In the genomic region with DNA sequence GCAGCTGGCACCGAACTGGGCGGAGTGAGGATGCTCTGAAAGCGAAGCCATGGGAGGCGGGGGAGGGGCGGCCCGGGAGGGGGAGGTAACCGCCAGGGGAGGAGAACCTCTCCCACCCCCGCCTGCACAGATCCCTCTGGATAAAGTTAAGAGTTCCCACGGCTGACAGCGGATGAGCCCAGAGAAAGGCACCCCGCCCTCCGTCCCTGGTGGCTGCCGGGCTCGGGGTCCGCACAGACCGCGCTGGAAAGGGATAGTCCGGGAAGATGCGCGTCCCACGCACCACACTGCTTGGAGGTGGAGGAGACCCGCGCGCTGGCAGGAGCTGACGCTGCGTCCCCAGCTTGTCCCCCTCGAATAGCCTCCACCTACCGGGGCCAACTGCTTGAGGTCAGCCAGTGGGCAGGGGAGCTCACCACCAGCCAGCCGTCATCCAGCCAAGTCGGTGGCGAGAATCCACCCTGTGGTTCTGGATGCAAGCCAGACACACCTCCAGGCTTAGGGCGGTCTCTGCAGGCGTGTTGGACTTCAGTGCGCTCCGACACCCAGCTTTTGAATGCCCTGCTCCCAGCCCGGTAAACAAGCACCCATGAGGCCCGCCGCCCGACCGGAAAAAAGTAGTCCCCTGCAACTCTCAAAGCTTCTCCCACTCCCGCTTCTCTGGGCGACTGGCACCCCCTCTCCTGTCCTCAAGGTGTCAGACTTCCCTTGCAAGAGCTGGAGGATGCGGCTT, we compare ENCODE assay signal across 1 cellular context.
TF ChIP-seq lines count a peak whose summit lies in the region.

A gene (minus strand): TSS at position 17 of the 733 bp plus-strand sequence. CDS start 86,439 bp downstream, outside the sequence.

TF ChIP-seq in HEK293, 187 proteins besides CTCF, POLR2A, EP300 and RAD21 (continued from another document and continues in another):
- TF ChIP-seq, protein P1, sequence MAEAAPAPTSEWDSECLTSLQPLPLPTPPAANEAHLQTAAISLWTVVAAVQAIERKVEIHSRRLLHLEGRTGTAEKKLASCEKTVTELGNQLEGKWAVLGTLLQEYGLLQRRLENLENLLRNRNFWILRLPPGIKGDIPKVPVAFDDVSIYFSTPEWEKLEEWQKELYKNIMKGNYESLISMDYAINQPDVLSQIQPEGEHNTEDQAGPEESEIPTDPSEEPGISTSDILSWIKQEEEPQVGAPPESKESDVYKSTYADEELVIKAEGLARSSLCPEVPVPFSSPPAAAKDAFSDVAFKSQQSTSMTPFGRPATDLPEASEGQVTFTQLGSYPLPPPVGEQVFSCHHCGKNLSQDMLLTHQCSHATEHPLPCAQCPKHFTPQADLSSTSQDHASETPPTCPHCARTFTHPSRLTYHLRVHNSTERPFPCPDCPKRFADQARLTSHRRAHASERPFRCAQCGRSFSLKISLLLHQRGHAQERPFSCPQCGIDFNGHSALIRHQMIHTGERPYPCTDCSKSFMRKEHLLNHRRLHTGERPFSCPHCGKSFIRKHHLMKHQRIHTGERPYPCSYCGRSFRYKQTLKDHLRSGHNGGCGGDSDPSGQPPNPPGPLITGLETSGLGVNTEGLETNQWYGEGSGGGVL (tag by site-specific recombination; IDR thresholded peaks at IDR 0.05): peak; percentile 89
- TF ChIP-seq ZNF416 (tag by site-specific recombination; IDR thresholded peaks at IDR 0.05) (no peak), ZNF341 (tag by site-specific recombination; IDR thresholded peaks at IDR 0.05; ENCODE audit: low read depth) (peak; percentile 72), ZNF132 (tag by site-specific recombination; IDR thresholded peaks at IDR 0.05; ENCODE audit: borderline replicate concordance) (no peak), ZNF366 (tag by site-specific recombination; conservative IDR thresholded peaks at IDR 0.05) (no peak), ZNF140 (tag by site-specific recombination; IDR thresholded peaks at IDR 0.05) (no peak), ZNF211 (tag by site-specific recombination; IDR thresholded peaks at IDR 0.05; ENCODE audit: low read depth) (no peak), ZBTB48 (tag by site-specific recombination; IDR thresholded peaks at IDR 0.05) (peak; percentile 73), GLI2 (tag by site-specific recombination; IDR thresholded peaks at IDR 0.05; ENCODE audit: borderline replicate concordance, low read depth) (no peak), ZNF354C (tag by site-specific recombination; IDR thresholded peaks at IDR 0.05; ENCODE audit: borderline replicate concordance, low read depth) (no peak), SALL2 (tag by site-specific recombination; IDR thresholded peaks at IDR 0.05; ENCODE audit: borderline replicate concordance) (no peak), ZNF184 (tag by site-specific recombination; IDR thresholded peaks at IDR 0.05) (no peak), ZNF350 (tag by site-specific recombination; IDR thresholded peaks at IDR 0.05) (no peak), ZNF426 (tag by site-specific recombination; IDR thresholded peaks at IDR 0.05) (no peak), ZBTB8A (tag by site-specific recombination; IDR thresholded peaks at IDR 0.05) (peak; percentile 74), PRDM1 (tag by site-specific recombination; IDR thresholded peaks at IDR 0.05) (no peak), TCF7L2 (IDR thresholded peaks at IDR 0.05; ENCODE audit: borderline replicate concordance, low read depth, low read length) (no peak), ZNF843 (tag by site-specific recombination; IDR thresholded peaks at IDR 0.05) (no peak), ZNF274 (IDR thresholded peaks at IDR 0.05; ENCODE audit: low read length) (no peak), ZNF274 (tag by site-specific recombination; IDR thresholded peaks at IDR 0.05; ENCODE audit: borderline replicate concordance) (no peak), HOXA7 (CRISPR knock-in tag; IDR thresholded peaks at IDR 0.05; ENCODE audit: borderline replicate concordance) (no peak), ZNF324 (tag by site-specific recombination; IDR thresholded peaks at IDR 0.05) (no peak), KLF1 (tag by site-specific recombination; IDR thresholded peaks at IDR 0.05) (no peak), ZNF837 (tag by site-specific recombination; IDR thresholded peaks at IDR 0.05) (no peak), ZXDB (tag by site-specific recombination; IDR thresholded peaks at IDR 0.05) (0 out of 2 replicates have a peak, but pooled peaks have one; percentile 31), ZIC2 (tag by site-specific recombination; IDR thresholded peaks at IDR 0.05) (peak; percentile 25; the same call in 1 of the 2 replicates), ZNF501 (tag by site-specific recombination; IDR thresholded peaks at IDR 0.05) (0 out of 2 replicates have a peak, but pooled peaks have one; percentile 27), KLF10 (tag by site-specific recombination; IDR thresholded peaks at IDR 0.05) (peak; percentile 78), GLIS1 (tag by site-specific recombination; IDR thresholded peaks at IDR 0.05) (peak; percentile 74), ZNF544 (tag by site-specific recombination; IDR thresholded peaks at IDR 0.05) (no peak), ZNF585B (tag by site-specific recombination; IDR thresholded peaks at IDR 0.05) (no peak), BCL11B (tag by site-specific recombination; IDR thresholded peaks at IDR 0.05; ENCODE audit: low read depth) (peak; percentile 8; the same call in 1 of the 2 replicates), ZNF133 (tag by site-specific recombination; IDR thresholded peaks at IDR 0.05) (no peak), ZNF239 (tag by site-specific recombination; IDR thresholded peaks at IDR 0.05) (no peak), ZNF654 (tag by site-specific recombination; IDR thresholded peaks at IDR 0.05; ENCODE audit: low read depth) (peak; percentile 52), HOXC10 (CRISPR knock-in tag; IDR thresholded peaks at IDR 0.05) (no peak)
- TF ChIP-seq, protein P2, sequence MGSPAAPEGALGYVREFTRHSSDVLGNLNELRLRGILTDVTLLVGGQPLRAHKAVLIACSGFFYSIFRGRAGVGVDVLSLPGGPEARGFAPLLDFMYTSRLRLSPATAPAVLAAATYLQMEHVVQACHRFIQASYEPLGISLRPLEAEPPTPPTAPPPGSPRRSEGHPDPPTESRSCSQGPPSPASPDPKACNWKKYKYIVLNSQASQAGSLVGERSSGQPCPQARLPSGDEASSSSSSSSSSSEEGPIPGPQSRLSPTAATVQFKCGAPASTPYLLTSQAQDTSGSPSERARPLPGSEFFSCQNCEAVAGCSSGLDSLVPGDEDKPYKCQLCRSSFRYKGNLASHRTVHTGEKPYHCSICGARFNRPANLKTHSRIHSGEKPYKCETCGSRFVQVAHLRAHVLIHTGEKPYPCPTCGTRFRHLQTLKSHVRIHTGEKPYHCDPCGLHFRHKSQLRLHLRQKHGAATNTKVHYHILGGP (tag by site-specific recombination; IDR thresholded peaks at IDR 0.05): no peak
- TF ChIP-seq, protein P3, sequence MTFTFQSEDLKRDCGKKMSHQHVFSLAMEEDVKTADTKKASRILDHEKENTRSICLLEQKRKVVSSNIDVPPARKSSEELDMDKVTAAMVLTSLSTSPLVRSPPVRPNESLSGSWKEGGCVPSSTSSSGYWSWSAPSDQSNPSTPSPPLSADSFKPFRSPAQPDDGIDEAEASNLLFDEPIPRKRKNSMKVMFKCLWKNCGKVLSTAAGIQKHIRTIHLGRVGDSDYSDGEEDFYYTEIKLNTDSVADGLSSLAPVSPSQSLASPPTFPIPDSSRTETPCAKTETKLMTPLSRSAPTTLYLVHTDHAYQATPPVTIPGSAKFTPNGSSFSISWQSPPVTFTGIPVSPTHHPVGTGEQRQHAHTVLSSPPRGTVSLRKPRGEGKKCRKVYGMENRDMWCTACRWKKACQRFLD (tag by site-specific recombination; IDR thresholded peaks at IDR 0.05): no peak
- TF ChIP-seq, protein P4, sequence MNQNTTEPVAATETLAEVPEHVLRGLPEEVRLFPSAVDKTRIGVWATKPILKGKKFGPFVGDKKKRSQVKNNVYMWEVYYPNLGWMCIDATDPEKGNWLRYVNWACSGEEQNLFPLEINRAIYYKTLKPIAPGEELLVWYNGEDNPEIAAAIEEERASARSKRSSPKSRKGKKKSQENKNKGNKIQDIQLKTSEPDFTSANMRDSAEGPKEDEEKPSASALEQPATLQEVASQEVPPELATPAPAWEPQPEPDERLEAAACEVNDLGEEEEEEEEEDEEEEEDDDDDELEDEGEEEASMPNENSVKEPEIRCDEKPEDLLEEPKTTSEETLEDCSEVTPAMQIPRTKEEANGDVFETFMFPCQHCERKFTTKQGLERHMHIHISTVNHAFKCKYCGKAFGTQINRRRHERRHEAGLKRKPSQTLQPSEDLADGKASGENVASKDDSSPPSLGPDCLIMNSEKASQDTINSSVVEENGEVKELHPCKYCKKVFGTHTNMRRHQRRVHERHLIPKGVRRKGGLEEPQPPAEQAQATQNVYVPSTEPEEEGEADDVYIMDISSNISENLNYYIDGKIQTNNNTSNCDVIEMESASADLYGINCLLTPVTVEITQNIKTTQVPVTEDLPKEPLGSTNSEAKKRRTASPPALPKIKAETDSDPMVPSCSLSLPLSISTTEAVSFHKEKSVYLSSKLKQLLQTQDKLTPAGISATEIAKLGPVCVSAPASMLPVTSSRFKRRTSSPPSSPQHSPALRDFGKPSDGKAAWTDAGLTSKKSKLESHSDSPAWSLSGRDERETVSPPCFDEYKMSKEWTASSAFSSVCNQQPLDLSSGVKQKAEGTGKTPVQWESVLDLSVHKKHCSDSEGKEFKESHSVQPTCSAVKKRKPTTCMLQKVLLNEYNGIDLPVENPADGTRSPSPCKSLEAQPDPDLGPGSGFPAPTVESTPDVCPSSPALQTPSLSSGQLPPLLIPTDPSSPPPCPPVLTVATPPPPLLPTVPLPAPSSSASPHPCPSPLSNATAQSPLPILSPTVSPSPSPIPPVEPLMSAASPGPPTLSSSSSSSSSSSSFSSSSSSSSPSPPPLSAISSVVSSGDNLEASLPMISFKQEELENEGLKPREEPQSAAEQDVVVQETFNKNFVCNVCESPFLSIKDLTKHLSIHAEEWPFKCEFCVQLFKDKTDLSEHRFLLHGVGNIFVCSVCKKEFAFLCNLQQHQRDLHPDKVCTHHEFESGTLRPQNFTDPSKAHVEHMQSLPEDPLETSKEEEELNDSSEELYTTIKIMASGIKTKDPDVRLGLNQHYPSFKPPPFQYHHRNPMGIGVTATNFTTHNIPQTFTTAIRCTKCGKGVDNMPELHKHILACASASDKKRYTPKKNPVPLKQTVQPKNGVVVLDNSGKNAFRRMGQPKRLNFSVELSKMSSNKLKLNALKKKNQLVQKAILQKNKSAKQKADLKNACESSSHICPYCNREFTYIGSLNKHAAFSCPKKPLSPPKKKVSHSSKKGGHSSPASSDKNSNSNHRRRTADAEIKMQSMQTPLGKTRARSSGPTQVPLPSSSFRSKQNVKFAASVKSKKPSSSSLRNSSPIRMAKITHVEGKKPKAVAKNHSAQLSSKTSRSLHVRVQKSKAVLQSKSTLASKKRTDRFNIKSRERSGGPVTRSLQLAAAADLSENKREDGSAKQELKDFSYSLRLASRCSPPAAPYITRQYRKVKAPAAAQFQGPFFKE (tag by site-specific recombination; IDR thresholded peaks at IDR 0.05; ENCODE audit: borderline replicate concordance): no peak
- TF ChIP-seq, protein P5, sequence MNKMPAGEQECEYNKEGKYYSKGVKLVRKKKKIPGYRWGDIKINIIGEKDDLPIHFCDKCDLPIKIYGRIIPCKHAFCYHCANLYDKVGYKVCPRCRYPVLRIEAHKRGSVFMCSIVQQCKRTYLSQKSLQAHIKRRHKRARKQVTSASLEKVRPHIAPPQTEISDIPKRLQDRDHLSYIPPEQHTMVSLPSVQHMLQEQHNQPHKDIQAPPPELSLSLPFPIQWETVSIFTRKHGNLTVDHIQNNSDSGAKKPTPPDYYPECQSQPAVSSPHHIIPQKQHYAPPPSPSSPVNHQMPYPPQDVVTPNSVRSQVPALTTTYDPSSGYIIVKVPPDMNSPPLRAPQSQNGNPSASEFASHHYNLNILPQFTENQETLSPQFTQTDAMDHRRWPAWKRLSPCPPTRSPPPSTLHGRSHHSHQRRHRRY (tag by site-specific recombination; IDR thresholded peaks at IDR 0.05): no peak
- TF ChIP-seq, protein P6, sequence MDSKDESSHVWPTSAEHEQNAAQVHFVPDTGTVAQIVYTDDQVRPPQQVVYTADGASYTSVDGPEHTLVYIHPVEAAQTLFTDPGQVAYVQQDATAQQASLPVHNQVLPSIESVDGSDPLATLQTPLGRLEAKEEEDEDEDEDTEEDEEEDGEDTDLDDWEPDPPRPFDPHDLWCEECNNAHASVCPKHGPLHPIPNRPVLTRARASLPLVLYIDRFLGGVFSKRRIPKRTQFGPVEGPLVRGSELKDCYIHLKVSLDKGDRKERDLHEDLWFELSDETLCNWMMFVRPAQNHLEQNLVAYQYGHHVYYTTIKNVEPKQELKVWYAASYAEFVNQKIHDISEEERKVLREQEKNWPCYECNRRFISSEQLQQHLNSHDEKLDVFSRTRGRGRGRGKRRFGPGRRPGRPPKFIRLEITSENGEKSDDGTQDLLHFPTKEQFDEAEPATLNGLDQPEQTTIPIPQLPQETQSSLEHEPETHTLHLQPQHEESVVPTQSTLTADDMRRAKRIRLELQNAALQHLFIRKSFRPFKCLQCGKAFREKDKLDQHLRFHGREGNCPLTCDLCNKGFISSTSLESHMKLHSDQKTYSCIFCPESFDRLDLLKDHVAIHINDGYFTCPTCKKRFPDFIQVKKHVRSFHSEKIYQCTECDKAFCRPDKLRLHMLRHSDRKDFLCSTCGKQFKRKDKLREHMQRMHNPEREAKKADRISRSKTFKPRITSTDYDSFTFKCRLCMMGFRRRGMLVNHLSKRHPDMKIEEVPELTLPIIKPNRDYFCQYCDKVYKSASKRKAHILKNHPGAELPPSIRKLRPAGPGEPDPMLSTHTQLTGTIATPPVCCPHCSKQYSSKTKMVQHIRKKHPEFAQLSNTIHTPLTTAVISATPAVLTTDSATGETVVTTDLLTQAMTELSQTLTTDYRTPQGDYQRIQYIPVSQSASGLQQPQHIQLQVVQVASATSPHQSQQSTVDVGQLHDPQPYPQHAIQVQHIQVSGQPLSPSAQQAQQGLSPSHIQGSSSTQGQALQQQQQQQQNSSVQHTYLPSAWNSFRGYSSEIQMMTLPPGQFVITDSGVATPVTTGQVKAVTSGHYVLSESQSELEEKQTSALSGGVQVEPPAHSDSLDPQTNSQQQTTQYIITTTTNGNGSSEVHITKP (tag by site-specific recombination; IDR thresholded peaks at IDR 0.05): peak; percentile 38; the same call in 1 of the 2 replicates
- TF ChIP-seq, protein P7, sequence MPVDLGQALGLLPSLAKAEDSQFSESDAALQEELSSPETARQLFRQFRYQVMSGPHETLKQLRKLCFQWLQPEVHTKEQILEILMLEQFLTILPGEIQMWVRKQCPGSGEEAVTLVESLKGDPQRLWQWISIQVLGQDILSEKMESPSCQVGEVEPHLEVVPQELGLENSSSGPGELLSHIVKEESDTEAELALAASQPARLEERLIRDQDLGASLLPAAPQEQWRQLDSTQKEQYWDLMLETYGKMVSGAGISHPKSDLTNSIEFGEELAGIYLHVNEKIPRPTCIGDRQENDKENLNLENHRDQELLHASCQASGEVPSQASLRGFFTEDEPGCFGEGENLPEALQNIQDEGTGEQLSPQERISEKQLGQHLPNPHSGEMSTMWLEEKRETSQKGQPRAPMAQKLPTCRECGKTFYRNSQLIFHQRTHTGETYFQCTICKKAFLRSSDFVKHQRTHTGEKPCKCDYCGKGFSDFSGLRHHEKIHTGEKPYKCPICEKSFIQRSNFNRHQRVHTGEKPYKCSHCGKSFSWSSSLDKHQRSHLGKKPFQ (tag by site-specific recombination; IDR thresholded peaks at IDR 0.05): no peak
